12 cellular contexts compared by ENCODE assay signal in the genomic region with DNA sequence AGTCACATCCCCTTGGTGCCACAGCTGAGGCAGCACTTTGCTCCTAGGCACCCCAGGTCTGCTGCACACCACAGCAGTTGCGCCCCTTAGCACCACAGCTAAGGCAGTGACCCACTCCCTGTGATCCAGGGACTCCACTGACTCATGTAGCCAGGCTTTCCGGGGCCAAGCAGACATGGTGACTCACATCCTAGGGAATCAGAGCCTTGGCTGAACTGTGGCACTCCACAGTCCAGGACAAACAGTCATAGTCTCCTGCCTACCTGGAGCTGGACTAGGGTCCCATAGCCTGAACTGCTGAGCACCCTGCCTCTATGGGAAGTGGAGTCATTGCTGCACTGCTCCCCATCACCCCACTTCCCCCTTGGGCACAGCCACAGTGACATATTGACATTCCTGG.
DNase-seq lines count a peak whose midpoint lies in the region; ATAC-seq, FAIRE-seq and TF ChIP-seq lines count a peak whose summit lies in the region.
"Had no signal": no experiment of that assay in that cellular context is flagged by ENCODE, and none has a peak within 500 bp of the region (broad histone marks: within the 10 kb centered on the region; RNA-seq: fewer than 3 reads in every experiment).

No MANE protein-coding gene starts in this region.

- H3K36me3 ChIP-seq in left lung: no peaks in the 10 kb centered on the region

- H3K4me3 ChIP-seq in cardiac fibroblast (replicated peaks in 1 of 2; ENCODE audit: low read depth in 2 of 2, low read length in 2 of 2): peak overlapping the region in 1 of 2 donors; percentile 30
- no peak overlapping the region for H3K4me3 ChIP-seq in left lung
- no peak overlapping the region for H3K4me3 ChIP-seq in coronary artery

- no peak for FAIRE-seq in D721Med (lab: Jason Lieb, UNC)

- peaks cover 0 to 23% of the 10 kb centered on the region in 2 donors for H3K9me3 ChIP-seq in left lung

- intact Hi-C loops in left lung (cut with DNase I): no loop called here

- no peaks in the 10 kb centered on the region for H3K4me1 ChIP-seq in left lung

- ATAC-seq in left lung (peak; percentile 65), HG03432 (IDR thresholded peaks at IDR 0.05; ENCODE audit: unreplicated experiment) (no peak)
- ATAC-seq: activated CD4-positive, CD25-positive, alpha-beta regulatory T cell treated with anti-CD3 and anti-CD28 coated beads, Interleukin-2, amount 50 U/mL, for 24 hours had no signal

- no peak for TF ChIP-seq CTCF in cardiac fibroblast (IDR thresholded peaks at IDR 0.05; ENCODE audit: low read depth, low read length)
- no peak for TF ChIP-seq CTCF in left lung (IDR thresholded peaks at IDR 0.05)
- no peak for TF ChIP-seq CTCF in coronary artery (IDR thresholded peaks at IDR 0.05)
- TF ChIP-seq CTCF in D721Med (IDR thresholded peaks at IDR 0.05; ENCODE audit: insufficient read depth, missing control alignments): no peak

- peak; percentile 81 for DNase-seq in AG08396 (ENCODE audit: low spot score)
- peak; percentile 20 for DNase-seq in LoVo (ENCODE audit: low spot score)
- DNase-seq in cardiac fibroblast (ENCODE audit: low read depth in 2 of 2): peak; percentile 71 to 94
- DNase-seq in left lung: no peak
- DNase-seq in coronary artery (ENCODE audit: low spot score): no peak
- no peak for DNase-seq in D721Med (ENCODE audit: insufficient read length, low spot score)
- DNase-seq in activated CD4-positive, CD25-positive, alpha-beta regulatory T cell (lab: John Stamatoyannopoulos, UW): no peak
- DNase-seq: activated naive CD4-positive, alpha-beta T cell treated with anti-CD3 and anti-CD28 coated beads for 36 hours; foreskin melanocyte; MV-4-11 had no signal

- no peaks in the 10 kb centered on the region for H3K27me3 ChIP-seq in left lung

- H3K27ac ChIP-seq in left lung (no peak overlapping the region), coronary artery (peak overlapping the region in 1 of 2 donors; percentile 21)

Comparison
In these comparisons a context has a peak if more than half of its experiments do, and no peak if none do; other contexts are left out.
1. DNase-seq: peak in AG08396 (single experiment), LoVo (single experiment) and cardiac fibroblast (2 of 2); none in left lung (0 of 2), coronary artery (single experiment), D721Med (single experiment) and activated CD4-positive, CD25-positive, alpha-beta regulatory T cell (0 of 4).